18 cellular contexts compared by ENCODE assay signal in the genomic region with DNA sequence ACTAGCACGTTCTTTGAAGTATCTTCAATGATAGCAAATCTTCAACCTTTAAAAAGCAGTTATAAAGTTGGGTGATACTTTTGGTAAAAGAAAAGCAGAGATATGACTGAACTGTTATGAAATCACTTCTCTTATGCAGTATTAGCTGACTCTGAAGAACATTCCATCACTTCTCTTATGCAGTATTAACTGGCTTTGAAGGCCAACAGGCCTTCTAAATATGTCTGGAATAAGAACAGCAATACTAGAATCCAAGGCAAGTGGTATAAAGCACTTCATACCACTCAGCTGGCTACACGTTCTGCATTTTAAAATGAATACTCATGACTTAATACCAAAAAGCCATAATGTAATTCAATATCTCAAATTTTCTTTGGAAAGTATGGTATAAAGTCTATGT.
"Had no signal": no experiment of that assay in that cellular context is flagged by ENCODE, and none has a peak within 500 bp of the region (broad histone marks: within the 10 kb centered on the region; RNA-seq: fewer than 3 reads in every experiment).

No MANE protein-coding gene starts in this region.

- H3K9ac ChIP-seq: neural progenitor cell had no signal

- ATAC-seq: effector memory CD8-positive, alpha-beta T cell; heart left ventricle; left lobe of liver; natural killer cell treated with Interleukin-12 subunit alpha and Interleukin-12 subunit beta and Interleukin-15 and Interleukin-18, amount 100 ng/mL, for 72 hours; pancreas; right cardiac atrium had no signal

- DNase-seq: effector memory CD8-positive, alpha-beta T cell; heart left ventricle; hippocampal formation; islet precursor cell; lower lobe of right lung; nucleus accumbens; pancreas; right cardiac atrium; stimulated activated CD4-positive, alpha-beta T cell treated with anti-CD3 and anti-CD28 coated beads, Interleukin-2, amount 100 ng/mL, for 48 hours; stimulated activated naive CD4-positive, alpha-beta T cell treated with Interleukin-2 at 50 U/mL for 16 hours; thyroid gland; uterus had no signal

- H2AFZ ChIP-seq: neural progenitor cell had no signal

- H3K4me2 ChIP-seq: neural progenitor cell, smooth muscle cell had no signal

- H3K36me3 ChIP-seq: uterus had no signal

- H3K4me3 ChIP-seq: esophagus muscularis mucosa, heart left ventricle, lower lobe of right lung, neural progenitor cell, pancreas, smooth muscle cell, thyroid gland, uterus had no signal

- H3K27me3 ChIP-seq: esophagus muscularis mucosa, heart left ventricle, neural progenitor cell, pancreas, thyroid gland, uterus had no signal

- H3K27ac ChIP-seq: epithelial cell of prostate, esophagus muscularis mucosa, heart left ventricle, lower lobe of right lung, neural progenitor cell, pancreas, thyroid gland, uterus had no signal

- H3K4me1 ChIP-seq: lower lobe of right lung, neural progenitor cell, pancreas, thyroid gland, uterus had no signal

- H3K9me3 ChIP-seq: esophagus muscularis mucosa, heart left ventricle, lower lobe of right lung, pancreas, thyroid gland, uterus had no signal
